ENCODE assay signal across 11 cellular contexts in the genomic region with DNA sequence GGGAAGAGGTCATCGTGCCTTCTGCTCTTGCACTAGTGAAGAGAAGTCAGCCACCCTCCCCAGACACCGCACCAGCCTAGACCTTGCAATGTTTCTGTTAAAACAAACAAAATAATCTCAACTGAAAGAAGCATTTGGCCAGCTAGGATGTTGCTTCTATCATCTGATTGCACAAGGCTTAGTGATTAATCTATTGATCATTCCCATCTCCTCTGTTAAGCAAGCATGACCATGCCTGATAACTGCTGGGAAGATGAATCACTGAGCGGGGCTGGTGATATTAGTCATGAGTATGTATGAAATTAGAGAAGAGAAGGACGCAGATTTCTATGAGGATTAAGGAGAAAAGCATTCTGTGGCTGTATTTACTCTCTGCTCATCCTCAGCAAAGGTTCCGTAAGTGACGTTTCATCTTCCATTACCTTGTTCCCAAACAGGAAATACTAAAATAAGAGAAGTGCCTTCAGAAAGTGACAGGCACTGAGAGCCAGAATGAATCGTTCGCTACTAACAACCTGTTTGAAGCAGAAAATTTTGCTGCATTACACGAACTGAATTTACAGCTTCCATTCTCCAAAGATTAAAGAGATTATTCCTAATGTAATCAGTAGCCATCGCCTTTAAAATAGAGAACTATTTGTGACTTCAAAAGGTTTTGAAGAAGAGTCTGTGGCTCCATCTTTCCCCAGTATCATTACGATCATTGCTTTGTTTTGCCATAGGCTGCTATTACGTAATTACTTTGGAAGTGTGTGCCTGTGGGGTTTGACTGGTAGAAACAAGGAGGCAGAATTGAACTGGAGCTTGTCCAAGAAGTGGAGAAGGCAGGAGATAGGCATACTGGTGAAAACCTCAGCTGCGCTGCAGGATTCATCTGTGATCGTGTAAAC.
DNase-seq lines count a peak whose midpoint lies in the region; ATAC-seq and TF ChIP-seq lines count a peak whose summit lies in the region.
"Had no signal": no experiment of that assay in that cellular context is flagged by ENCODE, and none has a peak within 500 bp of the region (broad histone marks: within the 10 kb centered on the region; RNA-seq: fewer than 3 reads in every experiment).

No MANE protein-coding gene starts in this region.

- WGBS in hepatocyte (ENCODE audit: low lambda C conversion rate, missing lambda C conversion rate): 49% methylated on average over 14 of the region's 14 CpGs

- no peaks in the 10 kb centered on the region for H3K9me2 ChIP-seq in hepatocyte (replicated peaks; ENCODE audit: insufficient read depth)
- no peaks in the 10 kb centered on the region for H3K9me2 ChIP-seq in OCI-LY7 (ENCODE audit: insufficient read depth, low read length)

- TF ChIP-seq CTCF in AG04449 (IDR thresholded peaks at IDR 0.05; ENCODE audit: insufficient read depth, low read length, missing control alignments) (no peak), hepatocyte (IDR thresholded peaks at IDR 0.05; ENCODE audit: poor library complexity) (no peak), WTC11 (IDR thresholded peaks at IDR 0.05) (no peak), OCI-LY7 (conservative IDR thresholded peaks at IDR 0.05; ENCODE audit: low read length) (no peak)

- H3K27me3 ChIP-seq in HUES48 (ENCODE audit: control insufficient read depth, insufficient read depth, low read length): no peaks in the 10 kb centered on the region
- no peaks in the 10 kb centered on the region for H3K27me3 ChIP-seq in adipocyte (replicated peaks; ENCODE audit: control insufficient read depth, insufficient read depth, low read length)
- H3K27me3 ChIP-seq in hepatocyte: no peaks in the 10 kb centered on the region

- no peak overlapping the region for H3K4me3 Mint-ChIP-seq in WTC11
- no peak overlapping the region for H3K4me3 Mint-ChIP-seq in effector memory CD8-positive, alpha-beta T cell

- no peak overlapping the region for H3K27ac Mint-ChIP-seq in WTC11
- H3K27ac Mint-ChIP-seq in effector memory CD8-positive, alpha-beta T cell: no peak overlapping the region

- BruUV-seq in OCI-LY7 (replicated peaks; lab: Mats Ljungman, UMichigan): no TSS peak

- CTCF ChIA-PET in AG04449 (lab: Yijun Ruan, JAX) (no interaction called here), WTC11 (lab: Charles Lee) (no interaction called here), OCI-LY7 (lab: Charles Lee; ENCODE audit: unreplicated experiment) (no interaction called here)

- POLR2A ChIA-PET in AG04449 (lab: Yijun Ruan, JAX): no interaction called here
- POLR2A ChIA-PET in WTC11 (lab: Charles Lee): no interaction called here
- POLR2A ChIA-PET in OCI-LY7 (lab: Charles Lee): interaction anchor here (0.7 kb wide), 1 partner anchor 29 kb away, joined by 4 read pairs; no protein-coding TSS in a partner anchor

- intact Hi-C loops in OCI-LY7 (cut with micrococcal nuclease; ENCODE audit: unreplicated experiment): no loop called here

- H3K79me2 ChIP-seq in hepatocyte: no peaks in the 10 kb centered on the region
- H3K79me2 ChIP-seq in OCI-LY7 (ENCODE audit: insufficient read depth, low read depth, low read length): no peaks in the 10 kb centered on the region

- ATAC-seq in WTC11: no peak
- ATAC-seq in effector memory CD8-positive, alpha-beta T cell (replicated peaks): no peak

- H3K4me1 ChIP-seq in HUES48 (ENCODE audit: control insufficient read depth, insufficient read depth, low read length) (peaks cover 2% of the 10 kb centered on the region; the same call in 1 of the 2 replicates), adipocyte (ENCODE audit: control insufficient read depth, insufficient read depth, low read length) (peaks cover 32% of the 10 kb centered on the region), hepatocyte (ENCODE audit: insufficient read depth) (peaks cover 18% of the 10 kb centered on the region), OCI-LY7 (ENCODE audit: insufficient read depth, low read length, poor library complexity, severe bottlenecking) (no peaks in the 10 kb centered on the region)

- H3K9me3 ChIP-seq in HUES48 (ENCODE audit: control insufficient read depth, insufficient read depth, low read length): no peaks in the 10 kb centered on the region
- no peaks in the 10 kb centered on the region for H3K9me3 ChIP-seq in adipocyte (ENCODE audit: control insufficient read depth, low read length)
- H3K9me3 ChIP-seq in hepatocyte (ENCODE audit: low read depth): no peaks in the 10 kb centered on the region
- no peaks in the 10 kb centered on the region for H3K9me3 ChIP-seq in OCI-LY7 (ENCODE audit: low read length)

- H4K20me1 ChIP-seq in hepatocyte (ENCODE audit: insufficient read depth, poor library complexity, severe bottlenecking): no peaks in the 10 kb centered on the region
- no peaks in the 10 kb centered on the region for H4K20me1 ChIP-seq in OCI-LY7 (ENCODE audit: insufficient read depth, low read length)

- no peaks in the 10 kb centered on the region for H3K36me3 Mint-ChIP-seq in WTC11
- H3K36me3 Mint-ChIP-seq in effector memory CD8-positive, alpha-beta T cell (ENCODE audit: insufficient read depth): peaks cover 3% of the 10 kb centered on the region

- H2AFZ ChIP-seq in hepatocyte (no peak overlapping the region), OCI-LY7 (ENCODE audit: low read length) (no peak overlapping the region)

- H3K27me3 Mint-ChIP-seq in WTC11 (ENCODE audit: low read depth): no peaks in the 10 kb centered on the region; the same call in 1 of the 2 replicates
- H3K27me3 Mint-ChIP-seq in effector memory CD8-positive, alpha-beta T cell: peaks cover 0 to 4% of the 10 kb centered on the region in 2 donors

- in situ Hi-C loops in KBM-7 (cut with MboI; ENCODE audit: low pct_unique_long_range_greater_than_20kb, low sequenced_read_pairs): no loop called here

- H3K9me3 Mint-ChIP-seq in WTC11: no peaks in the 10 kb centered on the region
- H3K9me3 Mint-ChIP-seq in effector memory CD8-positive, alpha-beta T cell: no peaks in the 10 kb centered on the region

- H3K9ac ChIP-seq in HUES48 (ENCODE audit: low read depth, low read length) (no peak overlapping the region), adipocyte (ENCODE audit: low read length) (peak overlapping the region; percentile 20)

- DNase-seq in AG04449 (ENCODE audit: low read depth, low spot score): peak; percentile 80
- DNase-seq in adipocyte (ENCODE audit: low read depth): peak; percentile 1
- DNase-seq in hepatocyte (ENCODE audit: low spot score): peak; percentile 23
- no peak for DNase-seq in WTC11 (ENCODE audit: low spot score)
- no peak for DNase-seq in effector memory CD8-positive, alpha-beta T cell
- DNase-seq in KBM-7: no peak
- DNase-seq in OCI-LY7 (ENCODE audit: low spot score): no peak
- DNase-seq: effector memory CD4-positive, alpha-beta T cell; MM.1S; stimulated activated CD4-positive, alpha-beta T cell treated with anti-CD3 and anti-CD28 coated beads, Interleukin-2, amount 100 ng/mL, for 48 hours had no signal

- peak overlapping the region; percentile 16 for H3K4me2 ChIP-seq in hepatocyte
- H3K4me2 ChIP-seq in OCI-LY7 (ENCODE audit: low read length): no peak overlapping the region

- no peaks in the 10 kb centered on the region for H3K36me3 ChIP-seq in HUES48 (ENCODE audit: control insufficient read depth, insufficient read depth, low read length)
- H3K36me3 ChIP-seq in adipocyte (ENCODE audit: control insufficient read depth, insufficient read depth, low read length, severe bottlenecking): no peaks in the 10 kb centered on the region
- H3K36me3 ChIP-seq in hepatocyte (replicated peaks; ENCODE audit: insufficient read depth, low read depth): no peaks in the 10 kb centered on the region
- H3K36me3 ChIP-seq in OCI-LY7 (ENCODE audit: insufficient read depth, low read length): no peaks in the 10 kb centered on the region

- H3K4me3 ChIP-seq in AG04449 (ENCODE audit: low read depth, low read length) (no peak overlapping the region), HUES48 (ENCODE audit: low read depth, low read length) (no peak overlapping the region), adipocyte (ENCODE audit: low read length) (peak overlapping the region; percentile 39), hepatocyte (no peak overlapping the region), OCI-LY7 (ENCODE audit: low read depth, low read length, poor library complexity, severe bottlenecking) (no peak overlapping the region)

- H3K4me1 Mint-ChIP-seq in WTC11: peaks cover 22% of the 10 kb centered on the region
- no peaks in the 10 kb centered on the region for H3K4me1 Mint-ChIP-seq in effector memory CD8-positive, alpha-beta T cell (ENCODE audit: low read depth in 2 of 2)

- H3K27ac ChIP-seq in HUES48 (ENCODE audit: low read depth, low read length): peak overlapping the region; percentile 1
- peak overlapping the region; percentile 15 for H3K27ac ChIP-seq in hepatocyte
- no peak overlapping the region for H3K27ac ChIP-seq in OCI-LY7 (ENCODE audit: low read depth, low read length, poor library complexity, severe bottlenecking)

TF ChIP-seq in WTC11, 78 proteins besides CTCF, POLR2A, EP300 and RAD21 (continues in another document):
- TF ChIP-seq CBFB (CRISPR knock-in tag; IDR thresholded peaks at IDR 0.05; ENCODE audit: low read depth) (no peak), KAT7 (CRISPR knock-in tag; IDR thresholded peaks at IDR 0.05; ENCODE audit: borderline replicate concordance) (no peak)
- TF ChIP-seq, protein P1, sequence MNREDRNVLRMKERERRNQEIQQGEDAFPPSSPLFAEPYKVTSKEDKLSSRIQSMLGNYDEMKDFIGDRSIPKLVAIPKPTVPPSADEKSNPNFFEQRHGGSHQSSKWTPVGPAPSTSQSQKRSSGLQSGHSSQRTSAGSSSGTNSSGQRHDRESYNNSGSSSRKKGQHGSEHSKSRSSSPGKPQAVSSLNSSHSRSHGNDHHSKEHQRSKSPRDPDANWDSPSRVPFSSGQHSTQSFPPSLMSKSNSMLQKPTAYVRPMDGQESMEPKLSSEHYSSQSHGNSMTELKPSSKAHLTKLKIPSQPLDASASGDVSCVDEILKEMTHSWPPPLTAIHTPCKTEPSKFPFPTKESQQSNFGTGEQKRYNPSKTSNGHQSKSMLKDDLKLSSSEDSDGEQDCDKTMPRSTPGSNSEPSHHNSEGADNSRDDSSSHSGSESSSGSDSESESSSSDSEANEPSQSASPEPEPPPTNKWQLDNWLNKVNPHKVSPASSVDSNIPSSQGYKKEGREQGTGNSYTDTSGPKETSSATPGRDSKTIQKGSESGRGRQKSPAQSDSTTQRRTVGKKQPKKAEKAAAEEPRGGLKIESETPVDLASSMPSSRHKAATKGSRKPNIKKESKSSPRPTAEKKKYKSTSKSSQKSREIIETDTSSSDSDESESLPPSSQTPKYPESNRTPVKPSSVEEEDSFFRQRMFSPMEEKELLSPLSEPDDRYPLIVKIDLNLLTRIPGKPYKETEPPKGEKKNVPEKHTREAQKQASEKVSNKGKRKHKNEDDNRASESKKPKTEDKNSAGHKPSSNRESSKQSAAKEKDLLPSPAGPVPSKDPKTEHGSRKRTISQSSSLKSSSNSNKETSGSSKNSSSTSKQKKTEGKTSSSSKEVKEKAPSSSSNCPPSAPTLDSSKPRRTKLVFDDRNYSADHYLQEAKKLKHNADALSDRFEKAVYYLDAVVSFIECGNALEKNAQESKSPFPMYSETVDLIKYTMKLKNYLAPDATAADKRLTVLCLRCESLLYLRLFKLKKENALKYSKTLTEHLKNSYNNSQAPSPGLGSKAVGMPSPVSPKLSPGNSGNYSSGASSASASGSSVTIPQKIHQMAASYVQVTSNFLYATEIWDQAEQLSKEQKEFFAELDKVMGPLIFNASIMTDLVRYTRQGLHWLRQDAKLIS (CRISPR knock-in tag; IDR thresholded peaks at IDR 0.05; ENCODE audit: borderline replicate concordance): no peak

Comparison
In these comparisons a context has a peak if more than half of its experiments do, and no peak if none do; other contexts are left out.
1. DNase-seq: peak in AG04449 (single experiment), adipocyte (single experiment) and hepatocyte (single experiment); none in WTC11 (single experiment), effector memory CD8-positive, alpha-beta T cell (0 of 3), KBM-7 (single experiment) and OCI-LY7 (single experiment).